ENCODE assay signal across 35 cellular contexts in the genomic region with DNA sequence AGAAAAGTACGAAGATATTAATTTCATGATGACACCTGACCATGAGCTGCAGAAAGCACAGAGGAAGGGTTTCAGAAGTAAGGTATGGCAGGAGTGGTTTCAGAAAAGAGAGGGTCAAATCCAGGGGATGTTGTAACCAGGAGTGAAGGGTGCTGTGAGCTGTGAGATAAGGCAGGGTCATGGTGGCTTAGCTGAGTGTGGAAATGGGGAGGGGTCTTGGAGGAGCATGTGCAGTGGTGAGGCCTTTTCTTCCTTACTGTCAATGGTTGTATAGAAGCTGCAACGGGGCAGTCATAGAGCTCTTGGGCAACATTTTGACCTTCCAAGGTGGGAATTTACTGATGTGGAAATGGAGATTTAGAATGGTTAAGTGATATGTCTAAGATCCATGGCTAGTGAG.
"Had no signal": no experiment of that assay in that cellular context is flagged by ENCODE, and none has a peak within 500 bp of the region (broad histone marks: within the 10 kb centered on the region; RNA-seq: fewer than 3 reads in every experiment).

No MANE protein-coding gene starts in this region.

- H3K27ac Mint-ChIP-seq: activated CD4-positive, alpha-beta memory T cell treated with anti-CD3 and anti-CD28 coated beads for 36 hours; activated naive CD8-positive, alpha-beta T cell; activated T-cell treated with anti-CD3 and anti-CD28 coated beads, Interleukin-2, amount 50 U/mL, for 24 hours; activated T-helper 17 cell treated with anti-CD3 and anti-CD28 coated beads, Interleukin-2, amount 50 U/mL, for 72 hours; dendritic cell treated with granulocyte-macrophage colony-stimulating factor and Interleukin-4, amounts not matched to agents 40 ng/mL and 50 ng/mL, for 4 days; endodermal cell; immature natural killer cell; mesothelial cell of epicardium; naive thymus-derived CD4-positive, alpha-beta T cell; progenitor cell of endocrine pancreas; stimulated activated memory B cell treated with anti-CD40 and anti-IgM and Interleukin-4, amounts not matched to agents 10 μg/mL and 1 μg/mL and 100 μg/mL, for 72 hours; stimulated activated naive CD8-positive, alpha-beta T cell treated with anti-CD3 and anti-CD28 coated beads, Interleukin-15, amount 100 ng/mL, for 72 hours; T-helper 17 cell had no signal

- H3K9me3 ChIP-seq: thyroid gland, upper lobe of left lung, vagina had no signal

- H3K27me3 Mint-ChIP-seq: activated CD4-positive, alpha-beta memory T cell treated with anti-CD3 and anti-CD28 coated beads for 36 hours; activated naive CD8-positive, alpha-beta T cell; activated T-cell treated with anti-CD3 and anti-CD28 coated beads, Interleukin-2, amount 50 U/mL, for 24 hours; activated T-helper 17 cell treated with anti-CD3 and anti-CD28 coated beads, Interleukin-2, amount 50 U/mL, for 72 hours; central memory CD8-positive, alpha-beta T cell; naive thymus-derived CD4-positive, alpha-beta T cell; progenitor cell of endocrine pancreas; stimulated activated memory B cell treated with anti-CD40 and anti-IgM and Interleukin-4, amounts not matched to agents 10 μg/mL and 1 μg/mL and 100 μg/mL, for 72 hours; stimulated activated naive CD8-positive, alpha-beta T cell treated with anti-CD3 and anti-CD28 coated beads, Interleukin-15, amount 100 ng/mL, for 72 hours; T-helper 17 cell had no signal

- H3K27ac ChIP-seq: thyroid gland, upper lobe of left lung, vagina, WERI-Rb-1 had no signal

- H3K27me3 ChIP-seq: thyroid gland, upper lobe of left lung, vagina had no signal

- H3K4me3 Mint-ChIP-seq: activated CD4-positive, alpha-beta memory T cell treated with anti-CD3 and anti-CD28 coated beads for 36 hours; activated naive CD8-positive, alpha-beta T cell; activated T-cell treated with anti-CD3 and anti-CD28 coated beads, Interleukin-2, amount 50 U/mL, for 24 hours; activated T-helper 17 cell treated with anti-CD3 and anti-CD28 coated beads, Interleukin-2, amount 50 U/mL, for 72 hours; central memory CD8-positive, alpha-beta T cell; dendritic cell treated with granulocyte-macrophage colony-stimulating factor and Interleukin-4, amounts not matched to agents 40 ng/mL and 50 ng/mL, for 4 days; endodermal cell; immature natural killer cell; mesothelial cell of epicardium; stimulated activated memory B cell treated with anti-CD40 and anti-IgM and Interleukin-4, amounts not matched to agents 10 μg/mL and 1 μg/mL and 100 μg/mL, for 72 hours; stimulated activated naive CD8-positive, alpha-beta T cell treated with anti-CD3 and anti-CD28 coated beads, Interleukin-15, amount 100 ng/mL, for 72 hours; T-helper 17 cell had no signal

- H3K4me1 Mint-ChIP-seq: activated T-helper 17 cell treated with anti-CD3 and anti-CD28 coated beads, Interleukin-2, amount 50 U/mL, for 72 hours had no signal

- DNase-seq: activated CD4-positive, alpha-beta memory T cell treated with anti-CD3 and anti-CD28 coated beads for 36 hours; activated CD4-positive, alpha-beta T cell treated with anti-CD3 and anti-CD28 coated beads for 48 hours; activated CD8-positive, alpha-beta memory T cell treated with anti-CD3 and anti-CD28 coated beads, Interleukin-2, amount 50 U/mL, for 4 hours; activated T-cell treated with anti-CD3 and anti-CD28 coated beads, Interleukin-2, amount 50 U/mL, for 24 hours; anterior cingulate cortex; endodermal cell; foreskin fibroblast; head of caudate nucleus; hypothalamus; immature natural killer cell; kidney; left colon; naive thymus-derived CD4-positive, alpha-beta T cell; small intestine; stimulated activated CD4-positive, alpha-beta T cell treated with anti-CD3 and anti-CD28 coated beads, Interleukin-1b, Interleukin-23, amount 100 ng/mL, for 48 hours; stimulated activated CD4-positive, alpha-beta T cell treated with anti-CD3 and anti-CD28 coated beads, Interleukin-4, amount 100 ng/mL, for 4 hours; stimulated activated CD8-positive, alpha-beta memory T cell treated with anti-CD3 and anti-CD28 coated beads, Interleukin-4, amount 100 ng/mL, for 48 hours; stimulated activated naive CD8-positive, alpha-beta T cell treated with anti-CD3 and anti-CD28 coated beads, Interleukin-15, amount 100 ng/mL, for 72 hours; substantia nigra; T-helper 17 cell; T1000; thyroid gland; upper lobe of left lung; WERI-Rb-1 had no signal

- H3K4me3 ChIP-seq: thyroid gland, upper lobe of left lung, vagina had no signal

- H3K9me3 Mint-ChIP-seq: activated CD4-positive, alpha-beta memory T cell treated with anti-CD3 and anti-CD28 coated beads for 36 hours; activated T-cell treated with anti-CD3 and anti-CD28 coated beads, Interleukin-2, amount 50 U/mL, for 24 hours; activated T-helper 17 cell treated with anti-CD3 and anti-CD28 coated beads, Interleukin-2, amount 50 U/mL, for 72 hours; central memory CD8-positive, alpha-beta T cell; dendritic cell treated with granulocyte-macrophage colony-stimulating factor and Interleukin-4, amounts not matched to agents 40 ng/mL and 50 ng/mL, for 4 days; endodermal cell; immature natural killer cell; mesothelial cell of epicardium; naive thymus-derived CD4-positive, alpha-beta T cell; stimulated activated memory B cell treated with anti-CD40 and anti-IgM and Interleukin-4, amounts not matched to agents 10 μg/mL and 1 μg/mL and 100 μg/mL, for 72 hours; stimulated activated naive CD8-positive, alpha-beta T cell treated with anti-CD3 and anti-CD28 coated beads, Interleukin-15, amount 100 ng/mL, for 72 hours had no signal

- ATAC-seq: activated CD4-positive, CD25-positive, alpha-beta regulatory T cell treated with anti-CD3 and anti-CD28 coated beads, Interleukin-2, amount 50 U/mL, for 24 hours; activated T-helper 17 cell treated with anti-CD3 and anti-CD28 coated beads, Interleukin-2, amount 50 U/mL, for 72 hours; esophagus mucosa; left colon; naive thymus-derived CD4-positive, alpha-beta T cell; sciatic nerve; stimulated activated memory B cell treated with anti-CD40 and anti-IgM and Interleukin-4, amounts not matched to agents 10 μg/mL and 1 μg/mL and 100 μg/mL, for 72 hours; stimulated activated naive CD8-positive, alpha-beta T cell treated with anti-CD3 and anti-CD28 coated beads, Interleukin-15, amount 100 ng/mL, for 72 hours; T-helper 17 cell had no signal
